ENCODE assay signal across 9 cellular contexts in the genomic region with DNA sequence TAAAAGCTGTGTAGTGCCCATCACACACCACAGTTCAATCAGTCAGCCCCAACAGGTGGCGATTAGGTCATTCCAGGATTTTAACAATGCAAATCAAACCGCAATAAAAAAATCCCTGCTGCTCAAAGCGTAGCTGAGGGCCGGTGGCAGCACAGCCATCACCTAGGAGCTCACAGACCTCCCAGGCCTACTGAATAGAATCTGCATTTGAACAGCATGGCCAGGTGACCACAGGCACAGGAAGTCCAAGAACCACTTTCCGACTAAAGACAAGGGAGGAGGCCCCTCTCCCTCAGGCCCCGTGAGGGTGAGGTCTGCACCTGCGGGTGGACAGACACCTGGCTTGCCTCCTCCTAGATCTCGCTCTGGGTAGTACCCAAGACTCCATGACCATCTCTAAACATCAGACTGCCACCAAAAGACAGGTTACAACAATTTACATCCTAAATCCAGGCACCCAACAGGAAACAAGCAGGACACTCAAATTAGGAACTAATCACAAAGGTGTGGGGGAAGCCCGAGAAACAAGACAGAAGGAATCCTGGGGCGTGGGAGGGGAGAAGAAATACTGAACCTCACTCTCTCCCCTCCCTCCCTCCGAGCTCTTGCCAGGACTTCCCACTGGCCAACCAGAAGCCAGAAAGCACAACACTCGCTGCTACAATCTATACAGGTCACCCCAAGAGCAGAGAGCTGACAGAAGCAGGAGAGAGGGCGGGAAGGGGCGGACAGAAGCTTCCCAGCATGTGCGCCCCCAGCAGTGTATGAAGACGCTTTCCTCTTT. TPM values are rescaled to one million over a fixed set of nuclear protein-coding genes. Genes with fewer than 3 reads are reported as not detected.
DNase-seq lines count a peak whose midpoint lies in the region; ATAC-seq and TF ChIP-seq lines count a peak whose summit lies in the region.
"Had no signal": no experiment of that assay in that cellular context is flagged by ENCODE, and none has a peak within 500 bp of the region (broad histone marks: within the 10 kb centered on the region; RNA-seq: fewer than 3 reads in every experiment).

No MANE protein-coding gene starts in this region.

- no peak for ATAC-seq in left cardiac atrium
- no peak for ATAC-seq in heart left ventricle
- ATAC-seq in HG03558 (IDR thresholded peaks at IDR 0.05; ENCODE audit: extremely low read depth, unreplicated experiment), result peak; percentile 49
- ATAC-seq in SK-N-SH treated with all-trans-retinoic acid at 6 μM for 48 hours, result no peak

- peaks cover 19% of the 10 kb centered on the region for H3K36me3 Mint-ChIP-seq in endodermal cell (ENCODE audit: low read depth)

- peaks cover 51% of the 10 kb centered on the region for H3K4me1 Mint-ChIP-seq in endodermal cell

- H3K9me3 ChIP-seq in heart left ventricle (no peaks in the 10 kb centered on the region), endodermal cell (ENCODE audit: control insufficient read depth, low read length) (no peaks in the 10 kb centered on the region), uterus (no peaks in the 10 kb centered on the region)

- 75 to 81% (median 78%) methylated on average over 16 of the region's 16 CpGs for WGBS in heart left ventricle, 4 donors
- 59 to 63% methylated on average over 11 to 16 of the region's 16 CpGs for WGBS in endodermal cell (ENCODE audit: insufficient coverage in 1 of 2, insufficient read length in 1 of 2), 2 experiments

- H3K27ac ChIP-seq in heart left ventricle, result peak overlapping the region in 4 of 12 donors; percentile 5 to 71 (median 15)
- H3K27ac ChIP-seq in endodermal cell (ENCODE audit: low read depth, low read length), result peak overlapping the region; percentile 57
- peak overlapping the region; percentile 26 to 61 for H3K27ac ChIP-seq in uterus

- H3K9ac ChIP-seq in endodermal cell (ENCODE audit: extremely low read depth, low read length, poor library complexity, severe bottlenecking), result no peak overlapping the region

- no peaks in the 10 kb centered on the region for H3K27me3 Mint-ChIP-seq in endodermal cell (ENCODE audit: insufficient read depth)

- H3K4me1 ChIP-seq in heart left ventricle, result peaks cover 2 to 69% (median 52%) of the 10 kb centered on the region in 12 donors
- H3K4me1 ChIP-seq in endodermal cell (ENCODE audit: control insufficient read depth, insufficient read depth, low read length), result peaks cover 3% of the 10 kb centered on the region
- peaks cover 0 to 9% of the 10 kb centered on the region in 2 donors for H3K4me1 ChIP-seq in uterus

- H3K9me3 Mint-ChIP-seq in endodermal cell, result no peaks in the 10 kb centered on the region

- no peaks in the 10 kb centered on the region for H3K36me3 ChIP-seq in heart left ventricle
- peaks cover 22% of the 10 kb centered on the region for H3K36me3 ChIP-seq in endodermal cell (ENCODE audit: control insufficient read depth, insufficient read depth, low read length)
- no peaks in the 10 kb centered on the region for H3K36me3 ChIP-seq in uterus

- TF ChIP-seq CTCF in heart left ventricle (IDR thresholded peaks at IDR 0.05) (no peak), endodermal cell (conservative IDR thresholded peaks at IDR 0.05) (no peak), uterus (IDR thresholded peaks at IDR 0.05) (no peak)

- intact Hi-C loops in left cardiac atrium (cut with DNase I), result no loop called here
- intact Hi-C loops in heart left ventricle (cut with DNase I), result loop anchor here in 1 of 10 donors (10.0 kb wide), 1 partner anchor 70 kb away; no protein-coding TSS in a partner anchor
- intact Hi-C loops in uterus (cut with DNase I; ENCODE audit: low total_unique reads), result no loop called here

- DNase-seq in left cardiac atrium (peak; percentile 19), heart left ventricle (no peak), endodermal cell (peak; percentile 79), uterus (no peak), HPDE6-E6E7 (ENCODE audit: extremely low spot score) (no peak)
- no peak for DNase-seq in activated CD8-positive, alpha-beta memory T cell treated with anti-CD3 and anti-CD28 coated beads for 24 hours
- DNase-seq: stimulated activated naive CD4-positive, alpha-beta T cell treated with Interleukin-2 at 50 U/mL for 16 hours had no signal

- H3K27me3 ChIP-seq in heart left ventricle (no peaks in the 10 kb centered on the region), endodermal cell (ENCODE audit: control insufficient read depth, insufficient read depth, low read length, poor library complexity, severe bottlenecking) (no peaks in the 10 kb centered on the region), uterus (no peaks in the 10 kb centered on the region)

- H3K4me3 Mint-ChIP-seq in endodermal cell, result no peak overlapping the region

- H3K4me3 ChIP-seq in heart left ventricle, result no peak overlapping the region
- no peak overlapping the region for H3K4me3 ChIP-seq in endodermal cell (ENCODE audit: low read length)
- no peak overlapping the region for H3K4me3 ChIP-seq in uterus

- TF ChIP-seq POLR2A in heart left ventricle (IDR thresholded peaks at IDR 0.05) (no peak), uterus (IDR thresholded peaks at IDR 0.05) (no peak)

- H3K27ac Mint-ChIP-seq in endodermal cell, result peak overlapping the region; percentile 88

TF ChIP-seq in SK-N-SH treated with all-trans-retinoic acid at 6 μM for 48 hours, 23 proteins besides CTCF, POLR2A, EP300 and RAD21:
- TF ChIP-seq CSRNP3 (CRISPR knock-in tag; IDR thresholded peaks at IDR 0.05) (no peak), GLIS3 (CRISPR knock-in tag; IDR thresholded peaks at IDR 0.05) (no peak), RARB (CRISPR knock-in tag; IDR thresholded peaks at IDR 0.05) (no peak), ISL1 (CRISPR knock-in tag; IDR thresholded peaks at IDR 0.05) (no peak), ZNF70 (CRISPR knock-in tag; IDR thresholded peaks at IDR 0.05) (no peak), PPARA (CRISPR knock-in tag; IDR thresholded peaks at IDR 0.05; ENCODE audit: borderline replicate concordance) (no peak), ZC3H10 (CRISPR knock-in tag; IDR thresholded peaks at IDR 0.05) (no peak), ARNTL (CRISPR knock-in tag; IDR thresholded peaks at IDR 0.05; ENCODE audit: borderline replicate concordance, low read depth) (no peak)

RNA-seq across cellular contexts. Expression of gene GNA12, which starts 19.2 kb away (rescaled TPM):
- total RNA-seq in left cardiac atrium, result 10 to 100 TPM; 47.4 to 52.2 TPM
- total RNA-seq in heart left ventricle, result 10 to 100 TPM; 30.0 to 56.5 (median 34.9) TPM
- polyA plus RNA-seq in heart left ventricle, result 10 to 100 TPM; 10.7 to 39.3 TPM
- 10 to 100 TPM; 55.0 to 64.7 TPM for total RNA-seq in endodermal cell
- polyA plus RNA-seq in endodermal cell (2013, experiment 1 of 2), result 45.7 TPM
- 44.9 TPM for polyA plus RNA-seq in endodermal cell (2013, experiment 2 of 2)
- total RNA-seq in uterus, result 100 to 1,000 TPM in 1 of 4 donors, 10 to 100 TPM in 3; 20.5 to 109 (median 50.3) TPM

Comparison
In these comparisons a context has a peak if more than half of its experiments do, and no peak if none do; other contexts are left out.
1. DNase-seq: peak in left cardiac atrium (single experiment) and endodermal cell (single experiment); none in heart left ventricle (0 of 5), uterus (0 of 2), activated CD8-positive, alpha-beta memory T cell treated with anti-CD3 and anti-CD28 coated beads for 24 hours (single experiment) and HPDE6-E6E7 (single experiment).